ENCODE assay signal across 1 cellular context in genomic region chr5:179732412-179732917, GRCh38.
TF ChIP-seq lines count a peak whose summit lies in the region.

Gene MAML1 (plus strand): TSS chr5:179732822. CDS start chr5:179733113, 291 bp downstream.

TF ChIP-seq in GM23338, 12 proteins besides CTCF, POLR2A, EP300 and RAD21 (continued from another document):
- no peak for TF ChIP-seq REST (IDR thresholded peaks at IDR 0.05; ENCODE audit: unreplicated experiment)
